15 cellular contexts compared by ENCODE assay signal in genomic region chr17:47813077-47813476, GRCh38. TPM values are rescaled to one million over a fixed set of nuclear protein-coding genes. Genes with fewer than 3 reads are reported as not detected.
"Had no signal": no experiment of that assay in that cellular context is flagged by ENCODE, and none has a peak within 500 bp of the region (broad histone marks: within the 10 kb centered on the region; RNA-seq: fewer than 3 reads in every experiment).

No MANE protein-coding gene starts in this region.

- H3K9me3 ChIP-seq: right lobe of liver, spleen had no signal

- H3K4me3 Mint-ChIP-seq: activated CD4-positive, alpha-beta memory T cell treated with anti-CD3 and anti-CD28 coated beads, Interleukin-2, amount 10 ng/mL, durations not matched to agents 7 days and 5 days; activated naive CD4-positive, alpha-beta T cell treated with anti-CD3 and anti-CD28 coated beads, Interleukin-2, amount 50 U/mL, for 24 hours; activated T-helper 1 cell treated with anti-CD3 and anti-CD28 coated beads, Interleukin-12 subunit alpha, Interleukin-12 subunit beta, Interleukin-2, Interleukin-4 antibody, amounts not matched to agents 30 ng/mL and 10 ng/mL and 1 ng/mL, durations not matched to agents 14 hours and 24 hours and 36 hours; brain had no signal

- H3K4me3 ChIP-seq: right lobe of liver, SK-N-MC, spleen had no signal

- ATAC-seq: foreskin keratinocyte, right lobe of liver had no signal

- H3K4me1 Mint-ChIP-seq: brain had no signal

- H3K9me3 Mint-ChIP-seq: activated CD4-positive, alpha-beta memory T cell treated with anti-CD3 and anti-CD28 coated beads, Interleukin-2, amount 10 ng/mL, durations not matched to agents 7 days and 5 days; activated naive CD4-positive, alpha-beta T cell treated with anti-CD3 and anti-CD28 coated beads, Interleukin-2, amount 50 U/mL, for 24 hours; activated T-helper 1 cell treated with anti-CD3 and anti-CD28 coated beads, Interleukin-12 subunit alpha, Interleukin-12 subunit beta, Interleukin-2, Interleukin-4 antibody, amounts not matched to agents 30 ng/mL and 10 ng/mL and 1 ng/mL, durations not matched to agents 14 hours and 24 hours and 36 hours; brain had no signal

- H3K4me1 ChIP-seq: right lobe of liver had no signal

- H3K27me3 Mint-ChIP-seq: activated CD4-positive, alpha-beta memory T cell treated with anti-CD3 and anti-CD28 coated beads, Interleukin-2, amount 10 ng/mL, durations not matched to agents 7 days and 5 days; activated naive CD4-positive, alpha-beta T cell treated with anti-CD3 and anti-CD28 coated beads, Interleukin-2, amount 50 U/mL, for 24 hours; brain had no signal

- H3K27ac ChIP-seq: foreskin keratinocyte, right lobe of liver, SK-N-MC, spleen had no signal

- H3K27ac Mint-ChIP-seq: activated CD4-positive, alpha-beta memory T cell treated with anti-CD3 and anti-CD28 coated beads, Interleukin-2, amount 10 ng/mL, durations not matched to agents 7 days and 5 days; activated T-helper 1 cell treated with anti-CD3 and anti-CD28 coated beads, Interleukin-12 subunit alpha, Interleukin-12 subunit beta, Interleukin-2, Interleukin-4 antibody, amounts not matched to agents 30 ng/mL and 10 ng/mL and 1 ng/mL, durations not matched to agents 14 hours and 24 hours and 36 hours had no signal

- H3K36me3 ChIP-seq: right lobe of liver had no signal

- DNase-seq: activated CD4-positive, alpha-beta memory T cell treated with anti-CD3 and anti-CD28 coated beads, Interleukin-2, amount 10 ng/mL, durations not matched to agents 7 days and 5 days; amygdala; effector CD8-positive, alpha-beta T cell; foreskin keratinocyte; spleen; stimulated activated CD4-positive, alpha-beta T cell treated with anti-CD3 and anti-CD28 coated beads, Interleukin-1b, Interleukin-23, amount 100 ng/mL, for 48 hours; T-helper 1 cell had no signal

- H3K27me3 ChIP-seq: foreskin keratinocyte, right lobe of liver, spleen had no signal

RNA-seq across cellular contexts. Expression of gene LRRC46, which starts 18.4 kb away (rescaled TPM):
- total RNA-seq: lower leg skin, osteoblast, pulmonary artery endothelial cell had no signal
